In the genomic region with DNA sequence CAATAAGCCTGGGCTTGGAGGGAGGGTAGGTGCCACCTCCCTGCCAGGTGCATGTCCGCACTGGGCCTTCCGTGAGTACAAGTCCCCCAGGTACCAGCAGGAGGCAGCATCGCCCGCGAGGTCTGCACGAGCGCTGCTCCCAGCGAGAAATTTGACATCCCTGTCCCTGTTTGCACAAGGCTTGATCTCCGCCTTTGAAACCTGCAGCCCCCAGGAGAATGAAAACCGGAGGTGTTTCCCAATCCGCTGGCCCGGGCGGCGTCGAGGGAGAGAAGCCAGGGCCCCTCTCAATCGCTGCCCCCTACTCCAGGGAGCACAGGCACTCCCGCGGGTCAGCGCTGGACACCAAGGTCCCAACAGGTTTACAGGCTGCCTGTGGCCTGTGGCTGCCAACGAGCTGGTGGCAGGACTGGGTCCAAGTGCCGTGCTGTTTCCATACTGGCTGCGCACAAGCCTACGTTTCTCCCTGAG, we compare ENCODE assay signal across 7 cellular contexts. TPM values are rescaled to one million over a fixed set of nuclear protein-coding genes. Genes with fewer than 3 reads are reported as not detected.
A peak's percentile ranks its signal among the peaks of the same experiment; 100 is the strongest.
DNase-seq lines count a peak whose midpoint lies in the region; ATAC-seq and TF ChIP-seq lines count a peak whose summit lies in the region.

No MANE protein-coding gene starts in this region.

- TF ChIP-seq CTCF in WI38 (IDR thresholded peaks at IDR 0.05; ENCODE audit: low read depth, low read length) (peak; percentile 26), mammary epithelial cell (conservative IDR thresholded peaks at IDR 0.05 in 1 of 2, IDR thresholded peaks at IDR 0.05 in 1 of 2; ENCODE audit: extremely low read depth in 1 of 2, insufficient read depth in 1 of 2, low read depth in 1 of 2, low read length in 2 of 2) (peak; percentile 65 to 88), right lobe of liver (IDR thresholded peaks at IDR 0.05) (peak; percentile 47 to 70 (median 53))

- no peaks in the 10 kb centered on the region for H3K36me3 ChIP-seq in mammary epithelial cell (ENCODE audit: insufficient read depth, low read length)
- no peaks in the 10 kb centered on the region for H3K36me3 ChIP-seq in right lobe of liver

- peak; percentile 37 for DNase-seq in HK-2 (ENCODE audit: unreplicated experiment)
- peak; percentile 58 for DNase-seq in mammary epithelial cell
- peak in 2 of 3 donors; percentile 59 to 63 for DNase-seq in right lobe of liver
- DNase-seq in stimulated activated CD8-positive, alpha-beta memory T cell treated with anti-CD3 and anti-CD28 coated beads, Interleukin-2, amount 100 ng/mL, for 1 hour (ENCODE audit: low read depth in 2 of 2): peak; percentile 65 to 78
- DNase-seq in cerebellar nuclear complex (lab: John Stamatoyannopoulos, UW): no peak

- peak; percentile 62 for ATAC-seq in GM18861 (IDR thresholded peaks at IDR 0.05; ENCODE audit: unreplicated experiment)
- ATAC-seq in right lobe of liver: peak; percentile 41 to 69 (median 62)

- no peaks in the 10 kb centered on the region for H4K20me1 ChIP-seq in mammary epithelial cell (ENCODE audit: insufficient read depth, low read length)

- no peaks in the 10 kb centered on the region for H3K9me3 ChIP-seq in mammary epithelial cell (replicated peaks; ENCODE audit: insufficient read depth, low read length)
- no peaks in the 10 kb centered on the region for H3K9me3 ChIP-seq in right lobe of liver

- peak overlapping the region; percentile 100 for H3K4me2 ChIP-seq in mammary epithelial cell (ENCODE audit: insufficient read depth, low read depth, low read length)

- H3K4me1 ChIP-seq in mammary epithelial cell (ENCODE audit: insufficient read depth, low read length) (peaks cover 18% of the 10 kb centered on the region), right lobe of liver (peaks cover 0 to 16% (median 0%) of the 10 kb centered on the region in 4 donors)

- no peak overlapping the region for H3K9ac ChIP-seq in mammary epithelial cell (ENCODE audit: insufficient read depth, low read length)

- CTCF ChIA-PET in mammary epithelial cell (lab: Charles Lee; ENCODE audit: low non-redundant PET): no interaction called here

- no peak for TF ChIP-seq POLR2A in right lobe of liver (IDR thresholded peaks at IDR 0.05)

- no TSS peak for BruUV-seq in mammary epithelial cell (replicated peaks; lab: Mats Ljungman, UMichigan)

- H3K4me3 ChIP-seq in WI38 (ENCODE audit: low read depth, low read length) (peak overlapping the region; percentile 63), mammary epithelial cell (replicated peaks in 1 of 3; ENCODE audit: insufficient read depth in 1 of 3, low read depth in 2 of 3, low read length in 3 of 3) (peak overlapping the region; percentile 20 to 67 (median 57)), right lobe of liver (no peak overlapping the region)

- H3K27me3 ChIP-seq in mammary epithelial cell (ENCODE audit: insufficient read depth, low read length) (no peaks in the 10 kb centered on the region), right lobe of liver (peaks cover 0 to 11% of the 10 kb centered on the region in 2 donors)

- WGBS in mammary epithelial cell (ENCODE audit: low coverage, missing lambda C conversion rate): 15% methylated on average over 13 of the region's 23 CpGs
- 0% methylated on average over 8 of the region's 23 CpGs for WGBS in right lobe of liver (ENCODE audit: insufficient coverage, low coverage, low lambda C conversion rate, missing lambda C conversion rate)

- peak overlapping the region; percentile 94 for H2AFZ ChIP-seq in mammary epithelial cell (ENCODE audit: low read depth, low read length)

- no peaks in the 10 kb centered on the region for H3K79me2 ChIP-seq in mammary epithelial cell (ENCODE audit: insufficient read depth, low read length)

- dilution Hi-C loops in mammary epithelial cell (cut with HindIII; ENCODE audit: low sequenced_read_pairs): no loop called here

- in situ Hi-C loops in mammary epithelial cell (cut with MboI; ENCODE audit: low sequenced_read_pairs in 2 of 2): no loop called here

- intact Hi-C loops in mammary epithelial cell (cut with micrococcal nuclease): loop anchor here (2.0 kb wide), 1 partner anchor 122 kb away; no protein-coding TSS in a partner anchor
- intact Hi-C loops in right lobe of liver (cut with DNase I): no loop called here

- H3K27ac ChIP-seq in mammary epithelial cell (ENCODE audit: insufficient read depth, low read depth, low read length) (no peak overlapping the region), right lobe of liver (no peak overlapping the region)

RNA-seq across cellular contexts. Expression of a gene that starts 1.0 kb away (rescaled TPM):
- total RNA-seq in mammary epithelial cell (1 to 10 TPM; 1.5 to 3.8 TPM), right lobe of liver (1 to 10 TPM in 1 of 6 experiments, under 1 TPM in 4, not detected in 1; 0.12 to 1.2 (median 0.25) TPM)
- 4.4 TPM for polyA plus RNA-seq in mammary epithelial cell
- polyA minus RNA-seq in mammary epithelial cell: not detected

RNA-seq across cellular contexts. Expression of a gene that starts 18.8 kb away (rescaled TPM):
- 100 to 1,000 TPM in 1 of 2 donors, 10 to 100 TPM in 1; 81.4 to 145 TPM for total RNA-seq in mammary epithelial cell
- polyA plus RNA-seq in mammary epithelial cell: 115 TPM
- polyA minus RNA-seq in mammary epithelial cell: 109 TPM
- total RNA-seq in right lobe of liver: 10 to 100 TPM in 5 of 6 experiments, 1 to 10 TPM in 1; 9.7 to 20.4 (median 17.6) TPM

Comparison
In these comparisons a context has a peak if more than half of its experiments do, and no peak if none do; other contexts are left out.
1. DNase-seq: peak in HK-2 (single experiment), mammary epithelial cell (single experiment), right lobe of liver (2 of 3) and stimulated activated CD8-positive, alpha-beta memory T cell treated with anti-CD3 and anti-CD28 coated beads, Interleukin-2, amount 100 ng/mL, for 1 hour (2 of 2); none in cerebellar nuclear complex (0 of 2).
2. H3K4me3 ChIP-seq: peak in WI38 (single experiment) and mammary epithelial cell (3 of 3); none in right lobe of liver (0 of 3).
3. CTCF ChIP-seq: peak in every context shown above with its lines; median percentile 76 in mammary epithelial cell; 53 in right lobe of liver; 26 in WI38.